Comparison of ENCODE assay signal across 8 cellular contexts in the genomic region with DNA sequence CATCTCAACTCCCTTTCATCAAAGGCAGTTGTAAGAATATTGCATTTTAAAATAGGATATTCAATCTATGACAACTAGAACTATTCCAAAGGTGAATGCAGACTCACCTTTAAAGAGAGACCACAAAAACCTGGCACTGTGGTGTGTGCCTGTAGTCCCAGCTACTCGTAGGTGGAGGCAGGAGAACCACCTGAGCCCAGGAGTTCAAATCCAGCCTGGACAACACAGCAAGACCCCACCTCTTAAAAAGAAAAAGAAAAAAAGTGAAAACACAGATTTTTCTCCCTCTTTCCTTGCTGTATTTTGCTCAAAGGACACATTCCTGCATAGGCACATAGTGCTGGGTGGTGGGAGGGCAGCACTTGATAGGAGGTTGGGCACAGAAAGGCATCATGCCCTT. TPM values are rescaled to one million over a fixed set of nuclear protein-coding genes. Genes with fewer than 3 reads are reported as not detected.
A peak's percentile ranks its signal among the peaks of the same experiment; 100 is the strongest.
DNase-seq lines count a peak whose midpoint lies in the region; ATAC-seq, FAIRE-seq and TF ChIP-seq lines count a peak whose summit lies in the region.

No MANE protein-coding gene starts in this region.

- no peaks in the 10 kb centered on the region for H3K27me3 ChIP-seq in tibial artery

- H3K9me3 Mint-ChIP-seq in activated T-cell treated with anti-CD3 and anti-CD28 coated beads, Interleukin-2, amount 50 U/mL, for 24 hours, result peaks cover 4% of the 10 kb centered on the region
- H3K9me3 Mint-ChIP-seq in activated naive CD4-positive, alpha-beta T cell treated with anti-CD3 and anti-CD28 coated beads, Interleukin-2, amount 50 U/mL, for 72 hours, result peaks cover 8 to 19% of the 10 kb centered on the region in 2 donors

- ATAC-seq in activated naive CD4-positive, alpha-beta T cell treated with anti-CD3 and anti-CD28 coated beads, Interleukin-2, amount 50 U/mL, for 72 hours, result no peak
- ATAC-seq in HG03025 (IDR thresholded peaks at IDR 0.05; ENCODE audit: low FRiP score, unreplicated experiment), result no peak

- peak overlapping the region; percentile 92 for H3K4me3 Mint-ChIP-seq in activated T-cell treated with anti-CD3 and anti-CD28 coated beads, Interleukin-2, amount 50 U/mL, for 24 hours

- peaks cover 38% of the 10 kb centered on the region for H3K36me3 Mint-ChIP-seq in activated T-cell treated with anti-CD3 and anti-CD28 coated beads, Interleukin-2, amount 50 U/mL, for 24 hours (ENCODE audit: low read depth)
- peaks cover 24 to 38% of the 10 kb centered on the region in 2 donors for H3K36me3 Mint-ChIP-seq in activated naive CD4-positive, alpha-beta T cell treated with anti-CD3 and anti-CD28 coated beads, Interleukin-2, amount 50 U/mL, for 72 hours

- DNase-seq in activated T-cell treated with anti-CD3 and anti-CD28 coated beads, Interleukin-2, amount 50 U/mL, for 24 hours, result no peak
- no peak for DNase-seq in activated T-cell treated with anti-CD3 and anti-CD28 coated beads, Interleukin-2, amount 50 U/mL, for 48 hours
- DNase-seq in activated naive CD4-positive, alpha-beta T cell treated with anti-CD3 and anti-CD28 coated beads, Interleukin-2, amount 50 U/mL, for 72 hours (ENCODE audit: low spot score in 2 of 2), result no peak
- DNase-seq in kidney (no peak), tibial artery (no peak), posterior vena cava (ENCODE audit: low spot score) (no peak), GF-D8 (lab: John Stamatoyannopoulos, UW) (no peak)

- no peak for FAIRE-seq in kidney (lab: Jason Lieb, UNC)

- H3K9ac ChIP-seq in kidney (ENCODE audit: low read length in 2 of 2), result no peak overlapping the region

- H3K9me3 ChIP-seq in kidney (ENCODE audit: control insufficient read depth in 1 of 2, low read length in 2 of 2) (no peaks in the 10 kb centered on the region), tibial artery (no peaks in the 10 kb centered on the region)

- intact Hi-C loops in kidney (cut with DNase I), result no loop called here
- intact Hi-C loops in tibial artery (cut with DNase I; ENCODE audit: low total_unique reads), result no loop called here
- intact Hi-C loops in posterior vena cava (cut with DNase I), result no loop called here

- H3K27ac Mint-ChIP-seq in activated T-cell treated with anti-CD3 and anti-CD28 coated beads, Interleukin-2, amount 50 U/mL, for 24 hours, result no peak overlapping the region
- peak overlapping the region; percentile 92 to 95 for H3K27ac Mint-ChIP-seq in activated naive CD4-positive, alpha-beta T cell treated with anti-CD3 and anti-CD28 coated beads, Interleukin-2, amount 50 U/mL, for 72 hours

- H3K4me1 Mint-ChIP-seq in activated T-cell treated with anti-CD3 and anti-CD28 coated beads, Interleukin-2, amount 50 U/mL, for 24 hours (ENCODE audit: low read depth), result peaks cover 37% of the 10 kb centered on the region

- TF ChIP-seq CTCF in kidney (IDR thresholded peaks at IDR 0.05; ENCODE audit: borderline replicate concordance, extremely low read depth, insufficient read depth) (no peak), tibial artery (IDR thresholded peaks at IDR 0.05) (no peak)

- H3K36me3 ChIP-seq in kidney (ENCODE audit: control insufficient read depth in 1 of 2, insufficient read depth in 2 of 2, low read length in 2 of 2), result no peaks in the 10 kb centered on the region
- peaks cover 7 to 10% (median 9%) of the 10 kb centered on the region in 3 donors for H3K36me3 ChIP-seq in tibial artery

- no peaks in the 10 kb centered on the region for H3K27me3 Mint-ChIP-seq in activated T-cell treated with anti-CD3 and anti-CD28 coated beads, Interleukin-2, amount 50 U/mL, for 24 hours

- H3K27ac ChIP-seq in kidney (ENCODE audit: low read depth in 2 of 2, low read length in 2 of 2) (peak overlapping the region in 1 of 2 donors; percentile 24), tibial artery (peak overlapping the region in 1 of 2 donors; percentile 80)

- peaks cover 0 to 10% of the 10 kb centered on the region in 2 donors for H3K4me1 ChIP-seq in kidney (ENCODE audit: control insufficient read depth in 1 of 2, insufficient read depth in 1 of 2, low read depth in 1 of 2, low read length in 2 of 2)
- H3K4me1 ChIP-seq in tibial artery, result peaks cover 0 to 25% (median 7%) of the 10 kb centered on the region in 4 donors

- H3K4me3 ChIP-seq in kidney (ENCODE audit: low read length in 2 of 2) (peak overlapping the region; percentile 69 to 85), tibial artery (peak overlapping the region; percentile 88 to 92)

RNA-seq across cellular contexts. Expression of a gene that starts 0.7 kb away (rescaled TPM):
- total RNA-seq in activated naive CD4-positive, alpha-beta T cell treated with anti-CD3 and anti-CD28 coated beads, Interleukin-2, amount 50 U/mL, for 72 hours, result 100 to 1,000 TPM in 1 of 2 donors, 10 to 100 TPM in 1; 57.1 to 119 TPM
- 72.0 TPM for total RNA-seq in kidney
- polyA plus RNA-seq in kidney (ENCODE audit: insufficient read depth, low read depth, low replicate concordance), result 23.6 TPM
- 10 to 100 TPM; 36.6 to 43.9 TPM for total RNA-seq in posterior vena cava

RNA-seq across cellular contexts. Expression of a gene that starts 36.5 kb away (rescaled TPM):
- 10 to 100 TPM; 12.2 to 22.2 TPM for total RNA-seq in activated naive CD4-positive, alpha-beta T cell treated with anti-CD3 and anti-CD28 coated beads, Interleukin-2, amount 50 U/mL, for 72 hours
- total RNA-seq in kidney (46.3 TPM), posterior vena cava (10 to 100 TPM; 25.4 to 26.9 TPM)
- 40.3 TPM for polyA plus RNA-seq in kidney (ENCODE audit: insufficient read depth, low read depth, low replicate concordance)
